ENCODE assay signal across 9 cellular contexts in genomic region chr12:106288510-106289195, GRCh38. TPM values are rescaled to one million over a fixed set of nuclear protein-coding genes. Genes with fewer than 3 reads are reported as not detected.
A peak's percentile ranks its signal among the peaks of the same experiment; 100 is the strongest.
DNase-seq lines count a peak whose midpoint lies in the region; ATAC-seq, FAIRE-seq and TF ChIP-seq lines count a peak whose summit lies in the region.
"Had no signal": no experiment of that assay in that cellular context is flagged by ENCODE, and none has a peak within 500 bp of the region (broad histone marks: within the 10 kb centered on the region; RNA-seq: fewer than 3 reads in every experiment).

No MANE protein-coding gene starts in this region.

- TF ChIP-seq CTCF in AG09319 (IDR thresholded peaks at IDR 0.05; ENCODE audit: low read depth, low read length) (no peak), HepG2 (CRISPR knock-in tag; IDR thresholded peaks at IDR 0.05) (no peak)

- no peak overlapping the region for H3K4me3 Mint-ChIP-seq in CD4-positive, alpha-beta memory T cell

- POLR2A ChIA-PET in HepG2 (lab: Yijun Ruan, JAX) = interaction anchor here (1.0 to 1.5 kb wide), 2 partner anchors 13 to 15 kb away, joined by 4 to 5 read pairs; no protein-coding TSS in a partner anchor
- POLR2A ChIA-PET in CD4-positive, alpha-beta memory T cell (lab: Charles Lee; ENCODE audit: partially characterized antibody) = interaction anchor here (0.7 kb wide), 1 partner anchor 13 kb away, joined by 3 read pairs; no protein-coding TSS in a partner anchor

- H3K36me3 Mint-ChIP-seq in activated naive CD4-positive, alpha-beta T cell treated with anti-CD3 and anti-CD28 coated beads, Interleukin-2, amount 50 U/mL, for 72 hours = no peaks in the 10 kb centered on the region
- no peaks in the 10 kb centered on the region for H3K36me3 Mint-ChIP-seq in CD4-positive, alpha-beta memory T cell

- BruUV-seq in HepG2 (replicated peaks; lab: Mats Ljungman, UMichigan) = TSS peak; percentile 88

- peak overlapping the region; percentile 57 to 73 for H3K27ac Mint-ChIP-seq in activated naive CD4-positive, alpha-beta T cell treated with anti-CD3 and anti-CD28 coated beads, Interleukin-2, amount 50 U/mL, for 72 hours
- H3K27ac Mint-ChIP-seq in CD4-positive, alpha-beta memory T cell = no peak overlapping the region

- FAIRE-seq in HepG2 (lab: Jason Lieb, UNC) = peak; percentile 66
- FAIRE-seq: GM18507 had no signal

- no peaks in the 10 kb centered on the region for H3K36me3 ChIP-seq in HepG2 (replicated peaks in 1 of 2; ENCODE audit: control insufficient read depth in 1 of 2, insufficient read depth in 2 of 2, low read length in 2 of 2)
- H3K36me3 ChIP-seq in CD4-positive, alpha-beta memory T cell (ENCODE audit: insufficient read depth, low read length) = no peaks in the 10 kb centered on the region

- peak overlapping the region; percentile 66 for H3K9ac ChIP-seq in HepG2 (ENCODE audit: insufficient read depth, low read depth, low read length)

- peak overlapping the region; percentile 84 for H3K27ac ChIP-seq in HepG2 (ENCODE audit: extremely low read length, insufficient read depth, low read length)
- H3K27ac ChIP-seq in CD4-positive, alpha-beta memory T cell (ENCODE audit: low read depth, low read length) = no peak overlapping the region

- in situ Hi-C loops in HepG2 (cut with HindIII; ENCODE audit: extremely low pct_ligation_motif_present, low pct_unique_long_range_greater_than_20kb) = loop anchor here (10.0 kb wide), 1 partner anchor 194 kb away; no protein-coding TSS in a partner anchor

- H3K9me3 ChIP-seq in HepG2 (ENCODE audit: low read length) = no peaks in the 10 kb centered on the region
- no peaks in the 10 kb centered on the region for H3K9me3 ChIP-seq in CD4-positive, alpha-beta memory T cell (ENCODE audit: control insufficient read depth in 1 of 2, low read length in 2 of 2)

- DNase-seq in AG09319 (ENCODE audit: extremely low read depth, low read depth) (peak; percentile 82), HepG2 (ENCODE audit: low spot score) (peak; percentile 91), cerebellum (ENCODE audit: low spot score) (no peak), DMS79 treated with DMSO at 0.1 percent for 48 hours (lab: John Stamatoyannopoulos, UW) (no peak)
- no peak for DNase-seq in activated naive CD4-positive, alpha-beta T cell treated with anti-CD3 and anti-CD28 coated beads, Interleukin-2, amount 50 U/mL, for 72 hours (ENCODE audit: low spot score in 2 of 2)
- no peak for DNase-seq in CD4-positive, alpha-beta memory T cell

- H3K27me3 ChIP-seq in HepG2 (ENCODE audit: control insufficient read depth in 1 of 2, insufficient read depth in 2 of 2, low read length in 2 of 2) = no peaks in the 10 kb centered on the region
- no peaks in the 10 kb centered on the region for H3K27me3 ChIP-seq in CD4-positive, alpha-beta memory T cell (ENCODE audit: insufficient read depth, low read length)

- TF ChIP-seq EP300 in Ishikawa (IDR thresholded peaks at IDR 0.05; ENCODE audit: borderline replicate concordance) (no peak), HepG2 (IDR thresholded peaks at IDR 0.05; ENCODE audit: low read depth in 2 of 2, low read length in 2 of 2) (peak in 1 of 2 experiments; percentile 89; a peak in 2 of 4 replicates), HepG2 (CRISPR knock-in tag; IDR thresholded peaks at IDR 0.05; ENCODE audit: borderline replicate concordance) (peak; percentile 77; the same call in 1 of the 2 replicates)

- peak overlapping the region; percentile 50 for H3K4me2 ChIP-seq in HepG2 (ENCODE audit: low read depth, low read length)

- TF ChIP-seq POLR2A in HepG2 (IDR thresholded peaks at IDR 0.05; ENCODE audit: insufficient read depth in 1 of 2, low read depth in 2 of 2, low read length in 2 of 2) = no peak

- 34% methylated on average over 9 of the region's 9 CpGs for WGBS in HepG2 (ENCODE audit: low lambda C conversion rate)

- H2AFZ ChIP-seq in HepG2 (ENCODE audit: low read length) = peak overlapping the region; percentile 43

- H3K4me1 Mint-ChIP-seq in CD4-positive, alpha-beta memory T cell = no peaks in the 10 kb centered on the region

- no peaks in the 10 kb centered on the region for H3K79me2 ChIP-seq in HepG2 (ENCODE audit: insufficient read depth, low read length)

- CTCF ChIA-PET in HepG2 (lab: Yijun Ruan, JAX; ENCODE audit: low intra/inter-chr PET ratio, low total read pairs) = no interaction called here
- CTCF ChIA-PET in CD4-positive, alpha-beta memory T cell (lab: Charles Lee; ENCODE audit: partially characterized antibody) = interaction anchor here (1.5 kb wide), 1 partner anchor 65 kb away, joined by 5 read pairs; no protein-coding TSS in a partner anchor

- H3K4me1 ChIP-seq in HepG2 (ENCODE audit: insufficient read depth, low read length) = peaks cover 77% of the 10 kb centered on the region
- no peaks in the 10 kb centered on the region for H3K4me1 ChIP-seq in CD4-positive, alpha-beta memory T cell (ENCODE audit: insufficient read depth, low read length)

- ATAC-seq in activated naive CD4-positive, alpha-beta T cell treated with anti-CD3 and anti-CD28 coated beads, Interleukin-2, amount 50 U/mL, for 72 hours = peak; percentile 85 to 92
- ATAC-seq in HepG2 (peak; percentile 91), HG03565 (IDR thresholded peaks at IDR 0.05; ENCODE audit: unreplicated experiment) (no peak)

- intact Hi-C loops in HepG2 (cut with micrococcal nuclease; ENCODE audit: unreplicated experiment) = no loop called here
- intact Hi-C loops in CD4-positive, alpha-beta memory T cell (cut with micrococcal nuclease) = no loop called here

- H3K27me3 Mint-ChIP-seq in CD4-positive, alpha-beta memory T cell = peaks cover 0 to 11% of the 10 kb centered on the region in 2 donors

- peaks cover 0 to 5% of the 10 kb centered on the region in 2 donors for H3K9me3 Mint-ChIP-seq in activated naive CD4-positive, alpha-beta T cell treated with anti-CD3 and anti-CD28 coated beads, Interleukin-2, amount 50 U/mL, for 72 hours
- H3K9me3 Mint-ChIP-seq in CD4-positive, alpha-beta memory T cell = peaks cover 0 to 1% (median 0%) of the 10 kb centered on the region in 8 donors

- H3K4me3 ChIP-seq in HepG2 (replicated peaks in 1 of 3; ENCODE audit: insufficient read depth in 1 of 3, low read depth in 2 of 3, low read length in 3 of 3) = no peak overlapping the region; a peak in 1 of 6 replicates
- no peak overlapping the region for H3K4me3 ChIP-seq in CD4-positive, alpha-beta memory T cell (ENCODE audit: low read length in 2 of 2)

- no peak for TF ChIP-seq RAD21 in Ishikawa (IDR thresholded peaks at IDR 0.05; ENCODE audit: low read depth)
- TF ChIP-seq RAD21 in HepG2 (CRISPR knock-in tag; IDR thresholded peaks at IDR 0.05) = no peak

- no peaks in the 10 kb centered on the region for H4K20me1 ChIP-seq in HepG2 (ENCODE audit: insufficient read depth, low read length)

RNA-seq across cellular contexts. Expression of gene TCP11L2, which starts 13.9 kb away (rescaled TPM):
- 10 to 100 TPM; 19.2 to 19.6 TPM for total RNA-seq in activated naive CD4-positive, alpha-beta T cell treated with anti-CD3 and anti-CD28 coated beads, Interleukin-2, amount 50 U/mL, for 72 hours
- 4.6 TPM in 2 replicates for total RNA-seq in HepG2 (2016; rRNA removed; fragmentation: Illumina TruSeq; extraction: Trizol)
- 1.1 and 1.3 TPM in 2 replicates for total RNA-seq in HepG2 (2016; cell fraction: cytosol; rRNA removed; fragmentation: Illumina TruSeq; extraction: Trizol; ENCODE audit: low read depth)
- 3.7 and 4.3 TPM in 2 replicates for total RNA-seq in HepG2 (2016; cell fraction: insoluble cytoplasmic fraction; rRNA removed; fragmentation: Illumina TruSeq; extraction: Trizol)
- total RNA-seq in HepG2 (2016; cell fraction: membrane; rRNA removed; fragmentation: Illumina TruSeq; extraction: Trizol) = 1.4 and 2.2 TPM in 2 replicates
- 5.1 and 5.6 TPM in 2 replicates for total RNA-seq in HepG2 (2016; cell fraction: nucleus; rRNA removed; fragmentation: Illumina TruSeq; extraction: Trizol)
- polyA plus RNA-seq in HepG2 (2011; rRNA removed) = 24.1 and 29.2 TPM in 2 replicates
- polyA plus RNA-seq in HepG2 (2011; cell fraction: cytosol; rRNA removed) = 10.5 and 16.7 TPM in 2 replicates
- polyA plus RNA-seq in HepG2 (2011; cell fraction: nucleus; rRNA removed) = 21.9 and 33.5 TPM in 2 replicates
- 16.7 and 20.6 TPM in 2 replicates for polyA plus RNA-seq in HepG2 (2012)
- polyA plus RNA-seq in HepG2 (2016; cell fraction: cytosol; fragmentation: Illumina TruSeq; extraction: Trizol; ENCODE audit: low read depth) = 0.17 and 0.33 TPM in 2 replicates
- 1.5 and 1.6 TPM in 2 replicates for polyA plus RNA-seq in HepG2 (2016; cell fraction: insoluble cytoplasmic fraction; fragmentation: Illumina TruSeq; extraction: Trizol; ENCODE audit: low read depth)
- 0.25 and 0.38 TPM in 2 replicates for polyA plus RNA-seq in HepG2 (2016; cell fraction: membrane; fragmentation: Illumina TruSeq; extraction: Trizol; ENCODE audit: low read depth)
- polyA plus RNA-seq in HepG2 (2016; cell fraction: nucleus; fragmentation: Illumina TruSeq; extraction: Trizol; ENCODE audit: insufficient read depth, low read depth) = 4.4 and 4.8 TPM in 2 replicates
- polyA minus RNA-seq in HepG2 (2011; rRNA and poly(A)+ RNA removed; ENCODE audit: low replicate concordance) = 9.5 and 54.7 TPM in 2 replicates
- polyA minus RNA-seq in HepG2 (2011; cell fraction: cytosol; rRNA and poly(A)+ RNA removed) = 41.0 and 60.4 TPM in 2 replicates
- 73.6 and 109 TPM in 2 replicates for polyA minus RNA-seq in HepG2 (2011; cell fraction: nucleus; rRNA and poly(A)+ RNA removed)
- total RNA-seq in cerebellum = 34.7 TPM
- total RNA-seq in CD4-positive, alpha-beta memory T cell = 100 to 1,000 TPM; 185 to 186 TPM
- 10 to 100 TPM; 21.7 to 35.0 TPM for polyA plus RNA-seq in CD4-positive, alpha-beta memory T cell

RNA-seq across cellular contexts. Expression of gene CKAP4, which starts 40.8 kb away (rescaled TPM):
- 10 to 100 TPM in 1 of 2 donors, 1 to 10 TPM in 1; 5.1 to 17.4 TPM for total RNA-seq in activated naive CD4-positive, alpha-beta T cell treated with anti-CD3 and anti-CD28 coated beads, Interleukin-2, amount 50 U/mL, for 72 hours
- total RNA-seq in HepG2 (2016; rRNA removed; fragmentation: Illumina TruSeq; extraction: Trizol) (37.3 and 70.2 TPM in 2 replicates), cerebellum (25.1 TPM)
- total RNA-seq in HepG2 (2016; cell fraction: cytosol; rRNA removed; fragmentation: Illumina TruSeq; extraction: Trizol; ENCODE audit: low read depth) = 3.7 and 3.9 TPM in 2 replicates
- total RNA-seq in HepG2 (2016; cell fraction: insoluble cytoplasmic fraction; rRNA removed; fragmentation: Illumina TruSeq; extraction: Trizol) = 34.6 and 68.5 TPM in 2 replicates
- 14.7 and 15.5 TPM in 2 replicates for total RNA-seq in HepG2 (2016; cell fraction: membrane; rRNA removed; fragmentation: Illumina TruSeq; extraction: Trizol)
- 67.9 and 80.5 TPM in 2 replicates for total RNA-seq in HepG2 (2016; cell fraction: nucleus; rRNA removed; fragmentation: Illumina TruSeq; extraction: Trizol)
- 39.2 and 45.4 TPM in 2 replicates for polyA plus RNA-seq in HepG2 (2011; rRNA removed)
- 30.8 and 37.4 TPM in 2 replicates for polyA plus RNA-seq in HepG2 (2011; cell fraction: cytosol; rRNA removed)
- 17.5 and 20.0 TPM in 2 replicates for polyA plus RNA-seq in HepG2 (2011; cell fraction: nucleus; rRNA removed)
- 76.8 and 81.5 TPM in 2 replicates for polyA plus RNA-seq in HepG2 (2012)
- polyA plus RNA-seq in HepG2 (2016; cell fraction: cytosol; fragmentation: Illumina TruSeq; extraction: Trizol; ENCODE audit: low read depth) = 4.9 and 5.3 TPM in 2 replicates
- polyA plus RNA-seq in HepG2 (2016; cell fraction: insoluble cytoplasmic fraction; fragmentation: Illumina TruSeq; extraction: Trizol; ENCODE audit: low read depth) = 44.7 and 53.0 TPM in 2 replicates
- 13.7 and 14.8 TPM in 2 replicates for polyA plus RNA-seq in HepG2 (2016; cell fraction: membrane; fragmentation: Illumina TruSeq; extraction: Trizol; ENCODE audit: low read depth)
- 125 and 131 TPM in 2 replicates for polyA plus RNA-seq in HepG2 (2016; cell fraction: nucleus; fragmentation: Illumina TruSeq; extraction: Trizol; ENCODE audit: insufficient read depth, low read depth)
- 17.1 and 29.8 TPM in 2 replicates for polyA minus RNA-seq in HepG2 (2011; rRNA and poly(A)+ RNA removed; ENCODE audit: low replicate concordance)
- 29.4 and 33.1 TPM in 2 replicates for polyA minus RNA-seq in HepG2 (2011; cell fraction: cytosol; rRNA and poly(A)+ RNA removed)
- polyA minus RNA-seq in HepG2 (2011; cell fraction: nucleus; rRNA and poly(A)+ RNA removed) = 11.7 and 15.9 TPM in 2 replicates
- total RNA-seq in CD4-positive, alpha-beta memory T cell = 10 to 100 TPM; 12.5 to 13.0 TPM
- 1 to 10 TPM; 5.1 to 8.3 TPM for polyA plus RNA-seq in CD4-positive, alpha-beta memory T cell

Comparison
In these comparisons a context has a peak if more than half of its experiments do, and no peak if none do; other contexts are left out.
1. DNase-seq: peak in AG09319 (single experiment) and HepG2 (single experiment); none in activated naive CD4-positive, alpha-beta T cell treated with anti-CD3 and anti-CD28 coated beads, Interleukin-2, amount 50 U/mL, for 72 hours (0 of 2), cerebellum (single experiment), DMS79 treated with DMSO at 0.1 percent for 48 hours (single experiment) and CD4-positive, alpha-beta memory T cell (0 of 5).
2. H3K27ac Mint-ChIP-seq: peak in activated naive CD4-positive, alpha-beta T cell treated with anti-CD3 and anti-CD28 coated beads, Interleukin-2, amount 50 U/mL, for 72 hours (2 of 2); none in CD4-positive, alpha-beta memory T cell (0 of 7).